Comparison of ENCODE assay signal across 7 cellular contexts in the genomic region with DNA sequence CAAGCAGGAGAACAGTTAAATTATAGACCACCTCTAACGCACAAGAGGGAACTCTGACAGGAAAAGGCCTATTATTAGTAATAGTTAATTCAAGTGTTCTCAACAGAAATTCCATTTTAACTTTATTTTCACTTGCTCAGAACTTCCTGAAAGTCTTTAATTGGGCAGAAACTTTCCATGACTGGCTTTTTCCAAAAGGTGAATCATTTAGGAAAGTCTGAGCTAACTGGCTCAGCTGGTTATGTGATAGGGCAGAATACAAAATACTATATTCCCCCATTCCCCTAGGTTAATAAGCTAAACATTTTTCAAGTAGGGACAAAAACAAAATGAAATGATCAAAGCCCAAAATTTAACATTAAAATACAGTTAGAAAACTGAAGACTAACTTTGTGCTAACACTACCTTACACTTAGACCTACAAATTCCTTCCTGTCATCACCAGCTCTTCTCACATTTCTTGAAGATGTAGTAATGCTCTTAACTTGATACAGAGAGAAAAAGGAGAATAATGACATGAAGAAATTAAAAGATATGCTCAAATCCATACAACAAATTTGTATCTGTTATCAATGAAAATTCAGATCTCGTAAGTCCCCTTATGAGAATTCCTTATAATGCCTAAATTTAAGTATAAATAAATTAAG.
DNase-seq lines count a peak whose midpoint lies in the region; ATAC-seq and TF ChIP-seq lines count a peak whose summit lies in the region.

No MANE protein-coding gene starts in this region.

- DNase-seq in NCI-H226 (peak; percentile 51), astrocyte of the spinal cord (ENCODE audit: low read depth, low spot score) (peak; percentile 77), hepatic stellate cell (ENCODE audit: low spot score) (peak; percentile 61), DMS153 (lab: John Stamatoyannopoulos, UW) (no peak), NCI-H1105 (lab: John Stamatoyannopoulos, UW) (no peak)
- DNase-seq in stimulated activated naive CD8-positive, alpha-beta T cell treated with anti-CD3 and anti-CD28 coated beads, Interleukin-15, Interleukin-2, amounts not matched to agents 100 U/mL and 50 U/mL, for 24 hours = no peak

- no peak for TF ChIP-seq CTCF in astrocyte of the spinal cord (IDR thresholded peaks at IDR 0.05; ENCODE audit: low read depth, low read length)

- H3K4me3 ChIP-seq in astrocyte of the spinal cord (ENCODE audit: low read depth, low read length) = no peak overlapping the region

- in situ Hi-C loops in astrocyte of the spinal cord (cut with HindIII; ENCODE audit: low sequenced_read_pairs) = no loop called here

- ATAC-seq in stimulated activated naive CD8-positive, alpha-beta T cell treated with anti-CD3 and anti-CD28 coated beads, Interleukin-15, Interleukin-2, amounts not matched to agents 100 U/mL and 50 U/mL, for 24 hours = peak; percentile 64
- no peak for ATAC-seq in GM18861 (IDR thresholded peaks at IDR 0.05; ENCODE audit: unreplicated experiment)

Comparison
In these comparisons a context has a peak if more than half of its experiments do, and no peak if none do; other contexts are left out.
1. DNase-seq: peak in NCI-H226 (single experiment), astrocyte of the spinal cord (single experiment) and hepatic stellate cell (single experiment); none in stimulated activated naive CD8-positive, alpha-beta T cell treated with anti-CD3 and anti-CD28 coated beads, Interleukin-15, Interleukin-2, amounts not matched to agents 100 U/mL and 50 U/mL, for 24 hours (single experiment), DMS153 (single experiment) and NCI-H1105 (single experiment).